In genomic region chr2:148020358-148021058, GRCh38 we compare ENCODE assay signal across 1 cellular context.
TF ChIP-seq lines count a peak whose summit lies in the region.

Gene ORC4, minus strand, starts transcription at chr2:148020737. Its CDS starts 44,779 bp downstream, at chr2:147975958.

TF ChIP-seq in HEK293, 187 proteins besides CTCF, POLR2A, EP300 and RAD21 (continued from another document and continues in another):
- TF ChIP-seq ZNF140 (tag by site-specific recombination; IDR thresholded peaks at IDR 0.05) (no peak), ZNF341 (tag by site-specific recombination; IDR thresholded peaks at IDR 0.05; ENCODE audit: low read depth) (peak; percentile 50; the same call in 1 of the 2 replicates), ZNF155 (tag by site-specific recombination; IDR thresholded peaks at IDR 0.05) (no peak), TRIM28 (IDR thresholded peaks at IDR 0.05; ENCODE audit: borderline replicate concordance, low read length) (0 out of 2 replicates have a peak, but pooled peaks have one; percentile 49), PRDM10 (tag by site-specific recombination; IDR thresholded peaks at IDR 0.05) (peak; percentile 60; the same call in 1 of the 2 replicates), ZNF16 (tag by site-specific recombination; IDR thresholded peaks at IDR 0.05; ENCODE audit: low read depth) (no peak), ZNF221 (tag by site-specific recombination; IDR thresholded peaks at IDR 0.05; ENCODE audit: borderline replicate concordance) (no peak), ZNF404 (tag by site-specific recombination; IDR thresholded peaks at IDR 0.05) (no peak), ZNF132 (tag by site-specific recombination; IDR thresholded peaks at IDR 0.05; ENCODE audit: borderline replicate concordance) (no peak), YY1 (tag by site-specific recombination; IDR thresholded peaks at IDR 0.05) (no peak), ZNF449 (tag by site-specific recombination; IDR thresholded peaks at IDR 0.05) (no peak), ZNF202 (tag by site-specific recombination; IDR thresholded peaks at IDR 0.05; ENCODE audit: borderline replicate concordance) (no peak), ZNF324 (tag by site-specific recombination; IDR thresholded peaks at IDR 0.05) (peak; percentile 68; the same call in 1 of the 2 replicates), ZNF791 (tag by site-specific recombination; IDR thresholded peaks at IDR 0.05) (no peak), ZNF169 (tag by site-specific recombination; IDR thresholded peaks at IDR 0.05) (no peak), KLF17 (tag by site-specific recombination; IDR thresholded peaks at IDR 0.05) (peak; percentile 51; the same call in 1 of the 2 replicates), ZNF639 (tag by site-specific recombination; IDR thresholded peaks at IDR 0.05) (peak; percentile 54), ZSCAN18 (tag by site-specific recombination; IDR thresholded peaks at IDR 0.05) (no peak), GLI2 (tag by site-specific recombination; IDR thresholded peaks at IDR 0.05; ENCODE audit: borderline replicate concordance, low read depth) (no peak), ZNF629 (tag by site-specific recombination; IDR thresholded peaks at IDR 0.05) (no peak; the same call in none of the 2 replicates), ZNF596 (tag by site-specific recombination; IDR thresholded peaks at IDR 0.05) (no peak), ZNF214 (tag by site-specific recombination; IDR thresholded peaks at IDR 0.05; ENCODE audit: borderline replicate concordance) (no peak), ZNF48 (tag by site-specific recombination; IDR thresholded peaks at IDR 0.05) (no peak), ZNF501 (tag by site-specific recombination; IDR thresholded peaks at IDR 0.05) (peak; percentile 97), ZBTB48 (tag by site-specific recombination; IDR thresholded peaks at IDR 0.05) (no peak), ZNF366 (tag by site-specific recombination; conservative IDR thresholded peaks at IDR 0.05) (peak; percentile 53), ZNF561 (tag by site-specific recombination; IDR thresholded peaks at IDR 0.05; ENCODE audit: borderline replicate concordance) (peak; percentile 33; the same call in 1 of the 2 replicates), KLF9 (tag by site-specific recombination; IDR thresholded peaks at IDR 0.05; ENCODE audit: low read depth) (peak; percentile 98), ZNF274 (IDR thresholded peaks at IDR 0.05; ENCODE audit: low read length) (no peak), ZNF274 (tag by site-specific recombination; IDR thresholded peaks at IDR 0.05; ENCODE audit: borderline replicate concordance) (no peak), ZNF701 (tag by site-specific recombination; IDR thresholded peaks at IDR 0.05) (no peak), ZNF600 (tag by site-specific recombination; IDR thresholded peaks at IDR 0.05) (peak; percentile 95), ZNF146 (tag by site-specific recombination; IDR thresholded peaks at IDR 0.05) (no peak), PRDM1 (tag by site-specific recombination; IDR thresholded peaks at IDR 0.05) (peak; percentile 60), SCRT1 (tag by site-specific recombination; IDR thresholded peaks at IDR 0.05; ENCODE audit: borderline replicate concordance) (no peak), ZFHX2 (tag by site-specific recombination; conservative IDR thresholded peaks at IDR 0.05) (peak; percentile 96), ZNF292 (tag by site-specific recombination; IDR thresholded peaks at IDR 0.05; ENCODE audit: borderline replicate concordance, low read depth) (no peak), SALL2 (tag by site-specific recombination; IDR thresholded peaks at IDR 0.05; ENCODE audit: borderline replicate concordance) (no peak), ZNF518A (tag by site-specific recombination; conservative IDR thresholded peaks at IDR 0.05; ENCODE audit: low read depth) (peak; percentile 97), EGR2 (tag by site-specific recombination; IDR thresholded peaks at IDR 0.05; ENCODE audit: low read depth) (peak; percentile 96)
- TF ChIP-seq, protein P1, sequence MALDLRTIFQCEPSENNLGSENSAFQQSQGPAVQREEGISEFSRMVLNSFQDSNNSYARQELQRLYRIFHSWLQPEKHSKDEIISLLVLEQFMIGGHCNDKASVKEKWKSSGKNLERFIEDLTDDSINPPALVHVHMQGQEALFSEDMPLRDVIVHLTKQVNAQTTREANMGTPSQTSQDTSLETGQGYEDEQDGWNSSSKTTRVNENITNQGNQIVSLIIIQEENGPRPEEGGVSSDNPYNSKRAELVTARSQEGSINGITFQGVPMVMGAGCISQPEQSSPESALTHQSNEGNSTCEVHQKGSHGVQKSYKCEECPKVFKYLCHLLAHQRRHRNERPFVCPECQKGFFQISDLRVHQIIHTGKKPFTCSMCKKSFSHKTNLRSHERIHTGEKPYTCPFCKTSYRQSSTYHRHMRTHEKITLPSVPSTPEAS (tag by site-specific recombination; IDR thresholded peaks at IDR 0.05), result no peak
- TF ChIP-seq, protein P2, sequence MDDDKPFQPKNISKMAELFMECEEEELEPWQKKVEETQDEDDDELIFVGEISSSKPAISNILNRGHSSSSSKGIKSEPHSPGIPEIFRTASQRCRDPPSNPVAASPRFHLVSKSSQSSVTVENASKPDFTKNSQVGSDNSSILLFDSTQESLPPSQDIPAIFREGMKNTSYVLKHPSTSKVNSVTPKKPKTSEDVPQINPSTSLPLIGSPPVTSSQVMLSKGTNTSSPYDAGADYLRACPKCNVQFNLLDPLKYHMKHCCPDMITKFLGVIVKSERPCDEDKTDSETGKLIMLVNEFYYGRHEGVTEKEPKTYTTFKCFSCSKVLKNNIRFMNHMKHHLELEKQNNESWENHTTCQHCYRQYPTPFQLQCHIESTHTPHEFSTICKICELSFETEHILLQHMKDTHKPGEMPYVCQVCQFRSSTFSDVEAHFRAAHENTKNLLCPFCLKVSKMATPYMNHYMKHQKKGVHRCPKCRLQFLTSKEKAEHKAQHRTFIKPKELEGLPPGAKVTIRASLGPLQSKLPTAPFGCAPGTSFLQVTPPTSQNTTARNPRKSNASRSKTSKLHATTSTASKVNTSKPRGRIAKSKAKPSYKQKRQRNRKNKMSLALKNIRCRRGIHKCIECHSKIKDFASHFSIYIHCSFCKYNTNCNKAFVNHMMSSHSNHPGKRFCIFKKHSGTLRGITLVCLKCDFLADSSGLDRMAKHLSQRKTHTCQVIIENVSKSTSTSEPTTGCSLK (tag by site-specific recombination; IDR thresholded peaks at IDR 0.05), result no peak
- TF ChIP-seq, protein P3, sequence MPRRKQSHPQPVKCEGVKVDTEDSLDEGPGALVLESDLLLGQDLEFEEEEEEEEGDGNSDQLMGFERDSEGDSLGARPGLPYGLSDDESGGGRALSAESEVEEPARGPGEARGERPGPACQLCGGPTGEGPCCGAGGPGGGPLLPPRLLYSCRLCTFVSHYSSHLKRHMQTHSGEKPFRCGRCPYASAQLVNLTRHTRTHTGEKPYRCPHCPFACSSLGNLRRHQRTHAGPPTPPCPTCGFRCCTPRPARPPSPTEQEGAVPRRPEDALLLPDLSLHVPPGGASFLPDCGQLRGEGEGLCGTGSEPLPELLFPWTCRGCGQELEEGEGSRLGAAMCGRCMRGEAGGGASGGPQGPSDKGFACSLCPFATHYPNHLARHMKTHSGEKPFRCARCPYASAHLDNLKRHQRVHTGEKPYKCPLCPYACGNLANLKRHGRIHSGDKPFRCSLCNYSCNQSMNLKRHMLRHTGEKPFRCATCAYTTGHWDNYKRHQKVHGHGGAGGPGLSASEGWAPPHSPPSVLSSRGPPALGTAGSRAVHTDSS (tag by site-specific recombination; IDR thresholded peaks at IDR 0.05), result no peak
